ENCODE assay signal across 9 cellular contexts in genomic region chr7:104982308-104982755, GRCh38. TPM values are rescaled to one million over a fixed set of nuclear protein-coding genes. Genes with fewer than 3 reads are reported as not detected.
DNase-seq lines count a peak whose midpoint lies in the region; ATAC-seq and TF ChIP-seq lines count a peak whose summit lies in the region.
"Had no signal": no experiment of that assay in that cellular context is flagged by ENCODE, and none has a peak within 500 bp of the region (broad histone marks: within the 10 kb centered on the region; RNA-seq: fewer than 3 reads in every experiment).

No MANE protein-coding gene starts in this region.

- peak overlapping the region; percentile 91 for H3K4me3 Mint-ChIP-seq in activated naive CD8-positive, alpha-beta T cell treated with anti-CD3 and anti-CD28 coated beads, Interleukin-2, amount 50 U/mL, for 24 hours

- ATAC-seq in Right ventricle myocardium inferior (no peak), HG03469 (IDR thresholded peaks at IDR 0.05; ENCODE audit: unreplicated experiment) (no peak)
- ATAC-seq in activated naive CD8-positive, alpha-beta T cell treated with anti-CD3 and anti-CD28 coated beads, Interleukin-2, amount 50 U/mL, for 24 hours, result no peak

- peak overlapping the region; percentile 98 for H3K27ac Mint-ChIP-seq in activated naive CD8-positive, alpha-beta T cell treated with anti-CD3 and anti-CD28 coated beads, Interleukin-2, amount 50 U/mL, for 24 hours

- H3K27me3 ChIP-seq in left ventricle myocardium inferior (ENCODE audit: low read depth) (no peaks in the 10 kb centered on the region), uterus (no peaks in the 10 kb centered on the region)

- H3K4me1 Mint-ChIP-seq in activated naive CD8-positive, alpha-beta T cell treated with anti-CD3 and anti-CD28 coated beads, Interleukin-2, amount 50 U/mL, for 24 hours, result peaks cover 84% of the 10 kb centered on the region

- H3K4me1 ChIP-seq in left ventricle myocardium inferior, result peaks cover 60% of the 10 kb centered on the region
- peaks cover 63% of the 10 kb centered on the region for H3K4me1 ChIP-seq in mesodermal cell (ENCODE audit: control insufficient read depth, insufficient read depth, low read length, poor library complexity, severe bottlenecking)
- H3K4me1 ChIP-seq in uterus, result peaks cover 0 to 24% of the 10 kb centered on the region in 2 donors

- no peak for DNase-seq in left ventricle myocardium inferior
- no peak for DNase-seq in Right ventricle myocardium inferior (ENCODE audit: missing footprints)
- DNase-seq in activated naive CD8-positive, alpha-beta T cell treated with anti-CD3 and anti-CD28 coated beads, Interleukin-2, amount 50 U/mL, for 24 hours, result no peak
- no peak for DNase-seq in uterus
- DNase-seq in effector CD8-positive, alpha-beta T cell (lab: John Stamatoyannopoulos, UW), result no peak
- DNase-seq in AG08395 (ENCODE audit: low spot score), result no peak
- DNase-seq: GDM1 had no signal

- intact Hi-C loops in left ventricle myocardium inferior (cut with micrococcal nuclease), result loop anchor here (10.0 kb wide), 1 partner anchor 112 kb away; no protein-coding TSS in a partner anchor
- intact Hi-C loops in Right ventricle myocardium inferior (cut with DNase I), result loop anchor here (2.0 kb wide), 1 partner anchor 38 kb away; no protein-coding TSS in a partner anchor
- intact Hi-C loops in uterus (cut with DNase I; ENCODE audit: low total_unique reads), result no loop called here

- peak overlapping the region; percentile 98 for H3K27ac ChIP-seq in left ventricle myocardium inferior (replicated peaks)
- H3K27ac ChIP-seq in mesodermal cell (ENCODE audit: low read depth, low read length, severe bottlenecking), result peak overlapping the region; percentile 96
- H3K27ac ChIP-seq in uterus, result peak overlapping the region; percentile 96 to 99

- TF ChIP-seq CTCF in left ventricle myocardium inferior (IDR thresholded peaks at IDR 0.05; ENCODE audit: borderline replicate concordance), result no peak
- TF ChIP-seq CTCF in uterus (IDR thresholded peaks at IDR 0.05), result no peak

- 83% methylated on average over 1 of the region's 3 CpGs; no CpG with 5 or more reads in 1 of the 2 experiments for WGBS in mesodermal cell (ENCODE audit: insufficient coverage in 2 of 2), 2 experiments

- H3K9me3 Mint-ChIP-seq in activated naive CD8-positive, alpha-beta T cell treated with anti-CD3 and anti-CD28 coated beads, Interleukin-2, amount 50 U/mL, for 24 hours, result no peaks in the 10 kb centered on the region

- H3K4me3 ChIP-seq in left ventricle myocardium inferior (peak overlapping the region; percentile 73), mesodermal cell (ENCODE audit: extremely low read depth, insufficient read depth, low read length, poor library complexity, severe bottlenecking) (no peak overlapping the region), uterus (no peak overlapping the region)

- no peaks in the 10 kb centered on the region for H3K36me3 ChIP-seq in left ventricle myocardium inferior
- H3K36me3 ChIP-seq in mesodermal cell (ENCODE audit: control insufficient read depth, insufficient read depth, low read length), result peaks cover 17% of the 10 kb centered on the region
- H3K36me3 ChIP-seq in uterus, result no peaks in the 10 kb centered on the region

- H3K9me3 ChIP-seq in left ventricle myocardium inferior (replicated peaks) (no peaks in the 10 kb centered on the region), mesodermal cell (ENCODE audit: control insufficient read depth, low read length) (no peaks in the 10 kb centered on the region), uterus (no peaks in the 10 kb centered on the region)

- peaks cover 8% of the 10 kb centered on the region for H3K36me3 Mint-ChIP-seq in activated naive CD8-positive, alpha-beta T cell treated with anti-CD3 and anti-CD28 coated beads, Interleukin-2, amount 50 U/mL, for 24 hours (ENCODE audit: low read depth)

- no peak for TF ChIP-seq POLR2A in uterus (IDR thresholded peaks at IDR 0.05)

- no peaks in the 10 kb centered on the region for H3K27me3 Mint-ChIP-seq in activated naive CD8-positive, alpha-beta T cell treated with anti-CD3 and anti-CD28 coated beads, Interleukin-2, amount 50 U/mL, for 24 hours

RNA-seq across cellular contexts. Expression of gene KMT2E, which starts 31.7 kb away (rescaled TPM):
- total RNA-seq in left ventricle myocardium inferior (40.2 TPM), Right ventricle myocardium inferior (35.1 TPM), uterus (100 to 1,000 TPM in 3 of 4 donors, 10 to 100 TPM in 1; 61.5 to 208 (median 148) TPM)
- 44.2 TPM for polyA plus RNA-seq in mesodermal cell (2013, experiment 1 of 2)
- 43.7 TPM for polyA plus RNA-seq in mesodermal cell (2013, experiment 2 of 2)
